8 cellular contexts compared by ENCODE assay signal in genomic region chr11:64339754-64340408, GRCh38. TPM values are rescaled to one million over a fixed set of nuclear protein-coding genes. Genes with fewer than 3 reads are reported as not detected.
DNase-seq lines count a peak whose midpoint lies in the region; ATAC-seq and TF ChIP-seq lines count a peak whose summit lies in the region.

Gene CCDC88B (plus strand): TSS chr11:64340204. CDS start chr11:64340267, 63 bp downstream.

- peak within 1 kb of the TSS; percentile 85 to 90 for H3K4me3 Mint-ChIP-seq in CD14-positive monocyte

- no peaks in the 10 kb centered on the region for H3K9me3 Mint-ChIP-seq in CD14-positive monocyte

- ATAC-seq in GM21529 (IDR thresholded peaks at IDR 0.05; ENCODE audit: unreplicated experiment) (peak; percentile 54), left cardiac atrium (peak in 1 of 2 donors; percentile 6), GM21825 (IDR thresholded peaks at IDR 0.05; ENCODE audit: unreplicated experiment) (no peak)

- intact Hi-C loops in CD14-positive monocyte (cut with micrococcal nuclease) = loop anchor here in 1 of 2 donors (5.0 kb wide), 1 partner anchor 33 kb away; the partner anchor contains the start of gene ESRRA
- intact Hi-C loops in left cardiac atrium (cut with DNase I) = no loop called here

- peak; percentile 91 for DNase-seq in CD14-positive monocyte (ENCODE audit: low spot score)
- DNase-seq in NAMALWA (ENCODE audit: low spot score) = peak; percentile 90
- DNase-seq in activated CD8-positive, alpha-beta memory T cell treated with anti-CD3 and anti-CD28 coated beads, Interleukin-2, amount 50 U/mL, for 1 hour (ENCODE audit: extremely low read depth) = peak; percentile 57
- DNase-seq in left cardiac atrium = peak; percentile 62
- peak; percentile 73 to 76 for DNase-seq in stimulated activated CD4-positive, alpha-beta T cell treated with anti-CD3 and anti-CD28 coated beads, Interleukin-4, amount 100 ng/mL, for 48 hours (ENCODE audit: low read depth in 2 of 2)
- DNase-seq in NCI-H2171 (lab: John Stamatoyannopoulos, UW) = no peak

- peaks cover 44% of the 10 kb centered on the region for H3K4me1 Mint-ChIP-seq in CD14-positive monocyte

- peaks cover 23 to 35% of the 10 kb centered on the region in 2 donors for H3K36me3 Mint-ChIP-seq in CD14-positive monocyte

- no peaks in the 10 kb centered on the region for H3K27me3 Mint-ChIP-seq in CD14-positive monocyte (ENCODE audit: low read depth in 3 of 3)

- peak within 1 kb of the TSS; percentile 81 to 98 (median 94) for H3K27ac Mint-ChIP-seq in CD14-positive monocyte

- no peak for TF ChIP-seq CTCF in CD14-positive monocyte (IDR thresholded peaks at IDR 0.05)

RNA-seq across cellular contexts. Expression of gene CCDC88B, which starts in this region (rescaled TPM):
- polyA plus RNA-seq in CD14-positive monocyte = 10 to 100 TPM in 1 of 2 donors, 1 to 10 TPM in 1; 8.2 to 18.9 TPM
- 10 to 100 TPM in 1 of 2 donors, 1 to 10 TPM in 1; 9.2 to 10.6 TPM for total RNA-seq in left cardiac atrium
